2 cellular contexts compared by ENCODE assay signal in the genomic region with DNA sequence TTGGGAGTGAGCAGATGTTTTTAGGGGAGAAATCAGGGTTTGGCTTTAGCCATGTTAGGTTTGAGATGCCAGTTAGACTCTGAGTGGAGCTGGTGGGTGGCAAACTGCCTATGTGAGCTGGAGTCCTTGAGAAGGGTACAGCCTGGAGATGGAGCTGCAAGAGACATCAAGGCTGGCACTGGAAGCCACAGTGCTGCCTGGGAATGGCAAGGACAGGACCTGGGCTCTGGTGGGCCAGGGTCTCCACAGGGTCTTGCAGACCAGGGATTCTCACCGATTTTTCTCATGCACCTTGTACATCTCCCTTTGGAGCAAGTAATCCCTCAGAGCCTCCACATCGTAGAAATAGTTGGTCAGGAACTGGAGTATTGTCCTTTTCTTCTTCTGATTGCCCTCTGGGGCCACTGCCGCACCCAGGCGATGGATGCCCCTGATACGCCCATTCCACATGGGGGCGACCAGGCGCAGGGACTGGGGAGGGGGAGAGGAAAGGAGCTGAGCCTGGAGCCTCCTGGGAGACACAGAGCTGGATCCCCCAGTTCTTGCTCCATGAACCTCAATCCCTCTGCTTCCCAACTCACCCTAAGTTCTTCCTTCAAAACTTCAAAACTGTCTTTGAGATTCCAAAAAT.
TF ChIP-seq lines count a peak whose summit lies in the region.

No MANE protein-coding gene starts in this region.

TF ChIP-seq in GM23338, 12 proteins besides CTCF, POLR2A, EP300 and RAD21:
- TF ChIP-seq NANOG (IDR thresholded peaks at IDR 0.05; ENCODE audit: borderline replicate concordance) (no peak), JUNB (IDR thresholded peaks at IDR 0.05; ENCODE audit: unreplicated experiment) (no peak), ZNF114 (CRISPR knock-in tag; IDR thresholded peaks at IDR 0.05) (no peak), REST (IDR thresholded peaks at IDR 0.05; ENCODE audit: unreplicated experiment) (no peak), POLR2AphosphoS5 (IDR thresholded peaks at IDR 0.05; ENCODE audit: low read depth) (no peak), EZH2phosphoT487 (IDR thresholded peaks at IDR 0.05; ENCODE audit: unreplicated experiment) (no peak), ZNF462 (CRISPR knock-in tag; IDR thresholded peaks at IDR 0.05) (no peak), ZNF331 (CRISPR knock-in tag; IDR thresholded peaks at IDR 0.05; ENCODE audit: low read depth) (no peak), CREB1 (CRISPR knock-in tag; IDR thresholded peaks at IDR 0.05; ENCODE audit: low read depth) (no peak), EZH2 (IDR thresholded peaks at IDR 0.05; ENCODE audit: low read depth, unreplicated experiment) (no peak), STAT1 (IDR thresholded peaks at IDR 0.05; ENCODE audit: unreplicated experiment) (no peak)

TF ChIP-seq in SK-N-SH treated with all-trans-retinoic acid at 6 μM for 48 hours, 23 proteins besides CTCF, POLR2A, EP300 and RAD21:
- no peak for TF ChIP-seq TCF4 (CRISPR knock-in tag; IDR thresholded peaks at IDR 0.05; ENCODE audit: borderline replicate concordance)
- TF ChIP-seq ESRRG (CRISPR knock-in tag; IDR thresholded peaks at IDR 0.05), result no peak
- no peak for TF ChIP-seq OSR1 (CRISPR knock-in tag; IDR thresholded peaks at IDR 0.05)
- TF ChIP-seq ZNF565 (CRISPR knock-in tag; conservative IDR thresholded peaks at IDR 0.05; ENCODE audit: low read depth), result no peak
- no peak for TF ChIP-seq PPARA (CRISPR knock-in tag; IDR thresholded peaks at IDR 0.05; ENCODE audit: borderline replicate concordance)
- TF ChIP-seq TSHZ2 (CRISPR knock-in tag; IDR thresholded peaks at IDR 0.05), result no peak
- no peak for TF ChIP-seq ZNF8 (CRISPR knock-in tag; IDR thresholded peaks at IDR 0.05)
- TF ChIP-seq ZFP30 (CRISPR knock-in tag; IDR thresholded peaks at IDR 0.05), result no peak
- no peak for TF ChIP-seq RARB (CRISPR knock-in tag; IDR thresholded peaks at IDR 0.05)
- no peak for TF ChIP-seq POU6F1 (CRISPR knock-in tag; IDR thresholded peaks at IDR 0.05; ENCODE audit: borderline replicate concordance, low read depth)
- TF ChIP-seq, protein P1, sequence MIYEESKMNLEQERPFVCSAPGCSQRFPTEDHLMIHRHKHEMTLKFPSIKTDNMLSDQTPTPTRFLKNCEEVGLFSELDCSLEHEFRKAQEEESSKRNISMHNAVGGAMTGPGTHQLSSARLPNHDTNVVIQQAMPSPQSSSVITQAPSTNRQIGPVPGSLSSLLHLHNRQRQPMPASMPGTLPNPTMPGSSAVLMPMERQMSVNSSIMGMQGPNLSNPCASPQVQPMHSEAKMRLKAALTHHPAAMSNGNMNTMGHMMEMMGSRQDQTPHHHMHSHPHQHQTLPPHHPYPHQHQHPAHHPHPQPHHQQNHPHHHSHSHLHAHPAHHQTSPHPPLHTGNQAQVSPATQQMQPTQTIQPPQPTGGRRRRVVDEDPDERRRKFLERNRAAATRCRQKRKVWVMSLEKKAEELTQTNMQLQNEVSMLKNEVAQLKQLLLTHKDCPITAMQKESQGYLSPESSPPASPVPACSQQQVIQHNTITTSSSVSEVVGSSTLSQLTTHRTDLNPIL (CRISPR knock-in tag; IDR thresholded peaks at IDR 0.05; ENCODE audit: low read depth), result no peak
- no peak for TF ChIP-seq CSDC2 (CRISPR knock-in tag; IDR thresholded peaks at IDR 0.05)
- no peak for TF ChIP-seq GLIS3 (CRISPR knock-in tag; IDR thresholded peaks at IDR 0.05)
- no peak for TF ChIP-seq ZNF70 (CRISPR knock-in tag; IDR thresholded peaks at IDR 0.05)
- no peak for TF ChIP-seq CSRNP3 (CRISPR knock-in tag; IDR thresholded peaks at IDR 0.05)
- TF ChIP-seq ZFP3 (CRISPR knock-in tag; IDR thresholded peaks at IDR 0.05), result no peak
- no peak for TF ChIP-seq TOX (CRISPR knock-in tag; IDR thresholded peaks at IDR 0.05; ENCODE audit: borderline replicate concordance)
